ENCODE assay signal across 1 cellular context in the genomic region with DNA sequence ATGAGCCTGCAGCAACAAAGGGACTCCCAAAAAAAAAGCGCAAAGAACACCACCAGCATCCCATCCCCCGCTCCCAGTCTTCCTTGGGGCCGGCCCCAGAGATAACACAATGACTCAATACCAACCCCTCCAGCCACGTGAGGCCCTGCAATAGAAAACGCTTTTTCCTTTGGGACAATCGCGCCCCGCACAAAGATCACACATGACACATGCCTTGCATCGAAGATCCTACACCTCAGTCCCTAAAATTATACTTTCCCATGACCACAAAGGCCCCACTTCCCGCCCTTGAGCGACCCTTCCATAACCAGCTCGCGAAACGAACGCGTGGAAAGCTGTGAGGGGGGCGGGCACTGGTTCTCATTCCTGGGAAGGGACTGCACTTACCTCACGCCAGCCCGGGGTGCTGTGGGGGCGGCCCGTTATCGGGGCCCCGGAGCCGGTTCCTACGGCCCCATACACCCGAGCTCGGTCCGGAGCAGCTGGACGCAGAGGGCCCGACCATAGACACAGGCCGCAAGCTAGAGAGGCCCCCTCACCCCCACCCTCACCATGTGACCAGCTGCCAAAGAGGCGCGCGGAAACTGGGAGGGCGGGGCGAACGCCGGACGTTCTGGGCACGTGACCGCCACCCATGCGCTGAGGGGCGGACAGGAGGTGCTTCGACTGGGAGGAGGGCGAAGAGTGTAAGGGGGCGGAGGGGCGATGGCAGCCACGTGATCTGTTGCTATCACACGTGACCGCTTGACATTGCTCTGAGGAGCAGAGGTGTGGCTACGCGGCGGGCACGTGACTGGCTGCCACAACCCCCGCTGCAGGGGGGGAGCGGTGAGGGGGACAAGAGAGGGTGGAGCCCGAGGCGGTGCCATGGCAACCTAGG.
TF ChIP-seq lines count a peak whose summit lies in the region.

A gene (minus strand): TSS at position 523 of the 880 bp plus-strand sequence. CDS start 593 bp downstream, outside the sequence.

TF ChIP-seq in liver, 16 proteins besides CTCF, POLR2A, EP300 and RAD21 (continued from another document):
- TF ChIP-seq HNF4G (IDR thresholded peaks at IDR 0.05) (no peak), JUND (IDR thresholded peaks at IDR 0.05) (no peak)
